Comparison of ENCODE assay signal across 25 cellular contexts in genomic region chr16:77897038-77897437, GRCh38.
DNase-seq lines count a peak whose midpoint lies in the region; ATAC-seq and TF ChIP-seq lines count a peak whose summit lies in the region.
"Had no signal": no experiment of that assay in that cellular context is flagged by ENCODE, and none has a peak within 500 bp of the region (broad histone marks: within the 10 kb centered on the region; RNA-seq: fewer than 3 reads in every experiment).

No MANE protein-coding gene starts in this region.

- H3K36me3 ChIP-seq in mucosa of descending colon (ENCODE audit: low read depth): no peaks in the 10 kb centered on the region
- H3K36me3 ChIP-seq: ascending aorta; BLaER1 treated with 17β-estradiol and CSF1 and Interleukin-3, amounts not matched to agents 10 nM and 100 nM; tibial artery; WERI-Rb-1 had no signal

- H3K4me1 ChIP-seq in mucosa of descending colon (ENCODE audit: low read depth): peaks cover 2% of the 10 kb centered on the region

- no peak overlapping the region for H3K4me3 Mint-ChIP-seq in stimulated activated naive B cell treated with anti-CD40 and anti-IgM and Interleukin-4, amounts not matched to agents 10 μg/mL and 1 μg/mL and 100 μg/mL, for 72 hours
- H3K4me3 Mint-ChIP-seq: activated naive CD8-positive, alpha-beta T cell; nephron; stimulated activated naive CD8-positive, alpha-beta T cell treated with anti-CD3 and anti-CD28 coated beads, Interleukin-15, Interleukin-2, amounts not matched to agents 100 ng/mL and 50 ng/mL, for 24 hours; T-helper 2 cell treated with Interferon-gamma antibody and Interleukin-4, amounts not matched to agents 5 μg/mL and 100 μg/mL, for 36 hours had no signal

- no peaks in the 10 kb centered on the region for H3K9me3 ChIP-seq in mucosa of descending colon
- H3K9me3 ChIP-seq: ascending aorta; BLaER1 treated with 17β-estradiol and CSF1 and Interleukin-3, amounts not matched to agents 10 nM and 100 nM; tibial artery had no signal

- ATAC-seq in mucosa of descending colon: peak; percentile 27
- ATAC-seq in stimulated activated naive B cell treated with anti-CD40 and anti-IgM and Interleukin-4, amounts not matched to agents 10 μg/mL and 1 μg/mL and 100 μg/mL, for 72 hours (replicated peaks): no peak
- ATAC-seq: right cardiac atrium had no signal

- no peaks in the 10 kb centered on the region for H3K4me1 Mint-ChIP-seq in stimulated activated naive B cell treated with anti-CD40 and anti-IgM and Interleukin-4, amounts not matched to agents 10 μg/mL and 1 μg/mL and 100 μg/mL, for 72 hours

- no peaks in the 10 kb centered on the region for H3K36me3 Mint-ChIP-seq in stimulated activated naive B cell treated with anti-CD40 and anti-IgM and Interleukin-4, amounts not matched to agents 10 μg/mL and 1 μg/mL and 100 μg/mL, for 72 hours
- H3K36me3 Mint-ChIP-seq: activated naive CD8-positive, alpha-beta T cell had no signal

- DNase-seq in HCEC 1CT (peak; percentile 71), RPMI7951 (ENCODE audit: low read depth) (peak; percentile 45), fibroblast of mammary gland (ENCODE audit: low read depth) (peak; percentile 68), mucosa of descending colon (no peak), KBM-7 (no peak), DMS79 (lab: John Stamatoyannopoulos, UW) (no peak)
- DNase-seq in stimulated activated naive B cell treated with anti-CD40 and anti-IgM and Interleukin-4, amounts not matched to agents 10 μg/mL and 1 μg/mL and 100 μg/mL, for 72 hours: no peak
- no peak for DNase-seq in stimulated activated CD4-positive, alpha-beta T cell treated with anti-CD3 and anti-CD28 coated beads, Interleukin-1b, Interleukin-23, amount 100 ng/mL, for 48 hours
- DNase-seq: activated CD4-positive, alpha-beta T cell treated with anti-CD3 and anti-CD28 coated beads, Interleukin-2, amount 50 U/mL, for 1 hour; central memory CD4-positive, alpha-beta T cell; COR-L47; DND-41; left ventricle myocardium superior; midbrain; NCI-H1092; stimulated activated CD4-positive, alpha-beta T cell treated with anti-CD3 and anti-CD28 coated beads, Interleukin-12 subunit alpha, Interleukin-12 subunit beta, amount 100 ng/mL, for 4 hours; tibial artery had no signal

- TF ChIP-seq CTCF in fibroblast of mammary gland (conservative IDR thresholded peaks at IDR 0.05; ENCODE audit: control insufficient read depth, insufficient read depth, low read depth, low read length) (no peak), mucosa of descending colon (IDR thresholded peaks at IDR 0.05) (no peak)

- H3K27ac Mint-ChIP-seq in stimulated activated naive B cell treated with anti-CD40 and anti-IgM and Interleukin-4, amounts not matched to agents 10 μg/mL and 1 μg/mL and 100 μg/mL, for 72 hours: no peak overlapping the region
- H3K27ac Mint-ChIP-seq: activated naive CD8-positive, alpha-beta T cell; nephron; stimulated activated naive CD8-positive, alpha-beta T cell treated with anti-CD3 and anti-CD28 coated beads, Interleukin-15, Interleukin-2, amounts not matched to agents 100 ng/mL and 50 ng/mL, for 24 hours; T-helper 2 cell treated with Interferon-gamma antibody and Interleukin-4, amounts not matched to agents 5 μg/mL and 100 μg/mL, for 36 hours had no signal

- in situ Hi-C loops in KBM-7 (cut with MboI; ENCODE audit: low pct_unique_long_range_greater_than_20kb, low sequenced_read_pairs): no loop called here

- H3K4me3 ChIP-seq in fibroblast of mammary gland (ENCODE audit: control insufficient read depth, low read depth, low read length) (no peak overlapping the region), mucosa of descending colon (no peak overlapping the region)
- H3K4me3 ChIP-seq: ascending aorta; BLaER1 treated with 17β-estradiol and CSF1 and Interleukin-3, amounts not matched to agents 10 nM and 100 nM; tibial artery had no signal

- no peaks in the 10 kb centered on the region for H3K9me3 Mint-ChIP-seq in stimulated activated naive B cell treated with anti-CD40 and anti-IgM and Interleukin-4, amounts not matched to agents 10 μg/mL and 1 μg/mL and 100 μg/mL, for 72 hours
- H3K9me3 Mint-ChIP-seq: nephron; stimulated activated naive CD8-positive, alpha-beta T cell treated with anti-CD3 and anti-CD28 coated beads, Interleukin-15, Interleukin-2, amounts not matched to agents 100 ng/mL and 50 ng/mL, for 24 hours; T-helper 2 cell treated with Interferon-gamma antibody and Interleukin-4, amounts not matched to agents 5 μg/mL and 100 μg/mL, for 36 hours had no signal

- intact Hi-C loops in mucosa of descending colon (cut with DNase I, micrococcal nuclease): no loop called here

- peaks cover 0 to 5% of the 10 kb centered on the region in 2 donors for H3K27me3 Mint-ChIP-seq in stimulated activated naive B cell treated with anti-CD40 and anti-IgM and Interleukin-4, amounts not matched to agents 10 μg/mL and 1 μg/mL and 100 μg/mL, for 72 hours
- H3K27me3 Mint-ChIP-seq: stimulated activated naive CD8-positive, alpha-beta T cell treated with anti-CD3 and anti-CD28 coated beads, Interleukin-15, Interleukin-2, amounts not matched to agents 100 ng/mL and 50 ng/mL, for 24 hours had no signal

Comparison
In these comparisons a context has a peak if more than half of its experiments do, and no peak if none do; other contexts are left out.
1. DNase-seq: peak in HCEC 1CT (single experiment), RPMI7951 (single experiment) and fibroblast of mammary gland (single experiment); none in mucosa of descending colon (0 of 3), stimulated activated naive B cell treated with anti-CD40 and anti-IgM and Interleukin-4, amounts not matched to agents 10 μg/mL and 1 μg/mL and 100 μg/mL, for 72 hours (single experiment), KBM-7 (single experiment), stimulated activated CD4-positive, alpha-beta T cell treated with anti-CD3 and anti-CD28 coated beads, Interleukin-1b, Interleukin-23, amount 100 ng/mL, for 48 hours (single experiment) and DMS79 (single experiment).